ENCODE assay signal across 21 cellular contexts in genomic region chr11:110336054-110336453, GRCh38.
"Had no signal": no experiment of that assay in that cellular context is flagged by ENCODE, and none has a peak within 500 bp of the region (broad histone marks: within the 10 kb centered on the region; RNA-seq: fewer than 3 reads in every experiment).

No MANE protein-coding gene starts in this region.

- H3K27ac ChIP-seq: KMS-11, RWPE1 had no signal

- DNase-seq: IMR-90, Kasumi-1, MM.1S, NCI-H1092 treated with DMSO at 0.1 percent for 48 hours, NCI-H1436, NCI-H187, NCI-H2029, NCI-H2081 treated with DMSO at 0.1 percent for 48 hours, NCI-H2171, NCI-H226, NCI-H446, NCI-H510A, NCI-H524 treated with DMSO at 0.1 percent for 48 hours, NCI-H69, NCI-H774, PC-3, SHP77 had no signal

- ATAC-seq: Panc1, PC-3, SK-N-SH treated with all-trans-retinoic acid at 6 μM for 48 hours had no signal
